21 cellular contexts compared by ENCODE assay signal in genomic region chr3:105214575-105214974, GRCh38.
"Had no signal": no experiment of that assay in that cellular context is flagged by ENCODE, and none has a peak within 500 bp of the region (broad histone marks: within the 10 kb centered on the region; RNA-seq: fewer than 3 reads in every experiment).

No MANE protein-coding gene starts in this region.

- H3K4me3 Mint-ChIP-seq: dendritic cell treated with granulocyte-macrophage colony-stimulating factor and Interleukin-4, amounts not matched to agents 40 ng/mL and 50 ng/mL, for 4 days; effector memory CD8-positive, alpha-beta T cell; endodermal cell; memory B cell; naive B cell had no signal

- H3K4me1 Mint-ChIP-seq: endodermal cell, memory B cell, naive B cell had no signal

- H3K27ac Mint-ChIP-seq: dendritic cell treated with granulocyte-macrophage colony-stimulating factor and Interleukin-4, amounts not matched to agents 40 ng/mL and 50 ng/mL, for 4 days; effector memory CD8-positive, alpha-beta T cell; endodermal cell; memory B cell; naive B cell had no signal

- H3K27me3 ChIP-seq: colonic mucosa, esophagus muscularis mucosa, gastrocnemius medialis, heart right ventricle, left lung had no signal

- H3K36me3 ChIP-seq: colonic mucosa, esophagus muscularis mucosa, gastrocnemius medialis, heart right ventricle, left lung, lower lobe of right lung had no signal

- H3K9me3 Mint-ChIP-seq: dendritic cell treated with granulocyte-macrophage colony-stimulating factor and Interleukin-4, amounts not matched to agents 40 ng/mL and 50 ng/mL, for 4 days; endodermal cell; memory B cell had no signal

- ATAC-seq: effector memory CD8-positive, alpha-beta T cell; gastrocnemius medialis; heart right ventricle; left cardiac atrium; left lung; left ventricle myocardium superior; lower lobe of right lung; mucosa of descending colon had no signal

- H3K27me3 Mint-ChIP-seq: dendritic cell treated with granulocyte-macrophage colony-stimulating factor and Interleukin-4, amounts not matched to agents 40 ng/mL and 50 ng/mL, for 4 days; effector memory CD8-positive, alpha-beta T cell; memory B cell; naive B cell had no signal

- H3K4me3 ChIP-seq: colonic mucosa, esophagus muscularis mucosa, gastrocnemius medialis, heart right ventricle, left lung, lower lobe of right lung, mucosa of descending colon had no signal

- H3K9me3 ChIP-seq: colonic mucosa, esophagus muscularis mucosa, gastrocnemius medialis, left lung, lower lobe of right lung, mucosa of descending colon had no signal

- H3K27ac ChIP-seq: colonic mucosa, esophagus muscularis mucosa, gastrocnemius medialis, heart right ventricle, left lung, lower lobe of right lung had no signal

- DNase-seq: colonic mucosa; cortex of kidney; effector CD8-positive, alpha-beta T cell; effector memory CD8-positive, alpha-beta T cell; endodermal cell; foreskin melanocyte; gastrocnemius medialis; glutamatergic neuron; head of caudate nucleus; heart right ventricle; hippocampal formation; left cardiac atrium; left lung; left ventricle myocardium superior; lower lobe of right lung; mesendoderm; mucosa of descending colon; naive B cell had no signal

- H3K36me3 Mint-ChIP-seq: memory B cell, naive B cell had no signal

- H3K4me1 ChIP-seq: colonic mucosa, esophagus muscularis mucosa, gastrocnemius medialis, heart right ventricle, left lung, lower lobe of right lung had no signal
